2 cellular contexts compared by ENCODE assay signal in the genomic region with DNA sequence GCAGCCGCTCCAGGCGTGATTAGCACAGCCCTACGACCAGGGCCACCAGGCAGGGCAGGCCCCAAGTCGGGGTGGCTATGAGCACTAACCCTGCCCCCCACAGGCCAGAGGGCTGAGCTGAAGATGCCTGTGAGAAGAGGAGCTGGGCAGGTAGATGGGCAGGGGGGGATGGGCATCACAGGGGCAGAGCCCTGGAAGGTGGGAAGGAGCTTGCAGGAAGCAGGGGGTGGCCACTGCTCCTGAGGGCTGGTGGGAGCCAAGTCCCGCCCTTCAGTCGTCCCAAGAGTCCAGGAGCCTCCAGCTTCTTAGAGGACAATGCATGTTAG.
TF ChIP-seq lines count a peak whose summit lies in the region.

No MANE protein-coding gene starts in this region.

TF ChIP-seq in IMR-90, 13 proteins besides CTCF, POLR2A, EP300 and RAD21:
- TF ChIP-seq, protein P1, sequence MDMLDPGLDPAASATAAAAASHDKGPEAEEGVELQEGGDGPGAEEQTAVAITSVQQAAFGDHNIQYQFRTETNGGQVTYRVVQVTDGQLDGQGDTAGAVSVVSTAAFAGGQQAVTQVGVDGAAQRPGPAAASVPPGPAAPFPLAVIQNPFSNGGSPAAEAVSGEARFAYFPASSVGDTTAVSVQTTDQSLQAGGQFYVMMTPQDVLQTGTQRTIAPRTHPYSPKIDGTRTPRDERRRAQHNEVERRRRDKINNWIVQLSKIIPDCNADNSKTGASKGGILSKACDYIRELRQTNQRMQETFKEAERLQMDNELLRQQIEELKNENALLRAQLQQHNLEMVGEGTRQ (IDR thresholded peaks at IDR 0.05; ENCODE audit: low read depth, low read length) = no peak
- no peak for TF ChIP-seq ELK1 (IDR thresholded peaks at IDR 0.05; ENCODE audit: borderline replicate concordance, low read depth, low read length)
- TF ChIP-seq MAFK (IDR thresholded peaks at IDR 0.05; ENCODE audit: low read depth, low read length) = no peak
- no peak for TF ChIP-seq NFE2L2 (IDR thresholded peaks at IDR 0.05; ENCODE audit: low read depth, low read length)
- no peak for TF ChIP-seq CHD1 (IDR thresholded peaks at IDR 0.05; ENCODE audit: low read depth, low read length)
- TF ChIP-seq MXI1 (IDR thresholded peaks at IDR 0.05; ENCODE audit: borderline replicate concordance, low read depth, low read length) = no peak
- no peak for TF ChIP-seq FOS (IDR thresholded peaks at IDR 0.05; ENCODE audit: low read depth, low read length)
- no peak for TF ChIP-seq RCOR1 (IDR thresholded peaks at IDR 0.05; ENCODE audit: insufficient replicate concordance, low read length)
- TF ChIP-seq CEBPB (IDR thresholded peaks at IDR 0.05; ENCODE audit: low read depth, low read length) = no peak
- no peak for TF ChIP-seq SMC3 (IDR thresholded peaks at IDR 0.05; ENCODE audit: low read depth, low read length)
- no peak for TF ChIP-seq RFX5 (IDR thresholded peaks at IDR 0.05; ENCODE audit: low read depth, low read length)
- TF ChIP-seq MAZ (IDR thresholded peaks at IDR 0.05; ENCODE audit: borderline replicate concordance, low read depth, low read length) = no peak
- TF ChIP-seq BHLHE40 (IDR thresholded peaks at IDR 0.05; ENCODE audit: low read depth, low read length) = no peak

TF ChIP-seq in WTC11, 78 proteins besides CTCF, POLR2A, EP300 and RAD21:
- TF ChIP-seq, protein P2, sequence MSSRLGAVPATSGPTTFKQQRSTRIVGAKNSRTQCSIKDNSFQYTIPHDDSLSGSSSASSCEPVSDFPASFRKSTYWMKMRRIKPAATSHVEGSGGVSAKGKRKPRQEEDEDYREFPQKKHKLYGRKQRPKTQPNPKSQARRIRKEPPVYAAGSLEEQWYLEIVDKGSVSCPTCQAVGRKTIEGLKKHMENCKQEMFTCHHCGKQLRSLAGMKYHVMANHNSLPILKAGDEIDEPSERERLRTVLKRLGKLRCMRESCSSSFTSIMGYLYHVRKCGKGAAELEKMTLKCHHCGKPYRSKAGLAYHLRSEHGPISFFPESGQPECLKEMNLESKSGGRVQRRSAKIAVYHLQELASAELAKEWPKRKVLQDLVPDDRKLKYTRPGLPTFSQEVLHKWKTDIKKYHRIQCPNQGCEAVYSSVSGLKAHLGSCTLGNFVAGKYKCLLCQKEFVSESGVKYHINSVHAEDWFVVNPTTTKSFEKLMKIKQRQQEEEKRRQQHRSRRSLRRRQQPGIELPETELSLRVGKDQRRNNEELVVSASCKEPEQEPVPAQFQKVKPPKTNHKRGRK (CRISPR knock-in tag; IDR thresholded peaks at IDR 0.05; ENCODE audit: borderline replicate concordance) = no peak
- TF ChIP-seq ZNF281 (CRISPR knock-in tag; IDR thresholded peaks at IDR 0.05) = peak; percentile 68
- TF ChIP-seq ZNF138 (CRISPR knock-in tag; conservative IDR thresholded peaks at IDR 0.05) = 0 out of 2 replicates have a peak, but pooled peaks have one; percentile 24
